10 cellular contexts compared by ENCODE assay signal in genomic region chr20:5192570-5193431, GRCh38.
DNase-seq lines count a peak whose midpoint lies in the region; ATAC-seq and TF ChIP-seq lines count a peak whose summit lies in the region.
"Had no signal": no experiment of that assay in that cellular context is flagged by ENCODE, and none has a peak within 500 bp of the region (broad histone marks: within the 10 kb centered on the region; RNA-seq: fewer than 3 reads in every experiment).

No MANE protein-coding gene starts in this region.

- no peak for DNase-seq in CD4-positive, alpha-beta memory T cell
- DNase-seq in epithelial cell of prostate (ENCODE audit: low read depth, low spot score): no peak
- DNase-seq in NCI-H526 treated with DMSO at 0.1 percent for 48 hours (lab: John Stamatoyannopoulos, UW): no peak
- no peak for DNase-seq in stimulated activated naive CD8-positive, alpha-beta T cell treated with anti-CD3 and anti-CD28 coated beads, Interleukin-15, amount 100 ng/mL, for 72 hours
- DNase-seq in epidermal melanocyte (ENCODE audit: insufficient read length, low spot score): no peak
- DNase-seq in HAP-1 (ENCODE audit: low spot score in 2 of 2): no peak

- peaks cover 32% of the 10 kb centered on the region for H3K36me3 ChIP-seq in CD4-positive, alpha-beta memory T cell (ENCODE audit: insufficient read depth, low read length)
- H3K36me3 ChIP-seq in OCI-LY3 (replicated peaks; ENCODE audit: low read depth, low read length) (peaks cover 27% of the 10 kb centered on the region), HAP-1 (replicated peaks) (peaks cover 7% of the 10 kb centered on the region; the same call in 1 of the 2 replicates)

- POLR2A ChIA-PET in CD4-positive, alpha-beta memory T cell (lab: Charles Lee; ENCODE audit: partially characterized antibody): interaction anchor here (0.9 to 2.4 kb wide), 4 partner anchors 19 to 74 kb away, joined by 3 to 26 read pairs (median 6); partner anchors contain the start of gene CDS2

- no peak overlapping the region for H3K4me3 ChIP-seq in CD4-positive, alpha-beta memory T cell (ENCODE audit: low read length in 2 of 2)
- H3K4me3 ChIP-seq in OCI-LY3 (ENCODE audit: low read length): peak overlapping the region; percentile 58
- no peak overlapping the region for H3K4me3 ChIP-seq in HAP-1
- H3K4me3 ChIP-seq: SJCRH30, smooth muscle cell had no signal

- peaks cover 7% of the 10 kb centered on the region for H3K4me1 ChIP-seq in CD4-positive, alpha-beta memory T cell (ENCODE audit: insufficient read depth, low read length)
- H3K4me1 ChIP-seq in OCI-LY3 (ENCODE audit: low read length): peaks cover 47% of the 10 kb centered on the region
- H3K4me1 ChIP-seq in HAP-1: no peaks in the 10 kb centered on the region
- H3K4me1 ChIP-seq: SJCRH30 had no signal

- TF ChIP-seq CTCF in OCI-LY3 (IDR thresholded peaks at IDR 0.05; ENCODE audit: low read depth, low read length): no peak

- H3K27ac ChIP-seq in CD4-positive, alpha-beta memory T cell (ENCODE audit: low read depth, low read length): no peak overlapping the region
- H3K27ac ChIP-seq in OCI-LY3 (ENCODE audit: low read length) (peak overlapping the region; percentile 81), epithelial cell of prostate (peak overlapping the region; percentile 67)
- H3K27ac ChIP-seq: SJCRH30 had no signal

- peaks cover 2 to 8% (median 6%) of the 10 kb centered on the region in 4 donors for H3K4me1 Mint-ChIP-seq in CD4-positive, alpha-beta memory T cell
- H3K4me1 Mint-ChIP-seq in stimulated activated naive CD8-positive, alpha-beta T cell treated with anti-CD3 and anti-CD28 coated beads, Interleukin-15, amount 100 ng/mL, for 72 hours: peaks cover 25% of the 10 kb centered on the region

- in situ Hi-C loops in HAP-1 (cut with MboI; ENCODE audit: low sequenced_read_pairs): no loop called here

- CTCF ChIA-PET in CD4-positive, alpha-beta memory T cell (lab: Charles Lee; ENCODE audit: partially characterized antibody): interaction anchor here (0.8 to 5.0 kb wide), 17 partner anchors 9 to 435 kb away, joined by 3 to 173 read pairs (median 6); partner anchors contain the start of genes CDS2 and PCNA

- H3K27me3 ChIP-seq in CD4-positive, alpha-beta memory T cell (ENCODE audit: insufficient read depth, low read length): no peaks in the 10 kb centered on the region
- H3K27me3 ChIP-seq in OCI-LY3 (ENCODE audit: low read depth, low read length): no peaks in the 10 kb centered on the region
- H3K27me3 ChIP-seq in HAP-1 (ENCODE audit: low read depth): no peaks in the 10 kb centered on the region
- H3K27me3 ChIP-seq: SJCRH30 had no signal

- H3K9me3 ChIP-seq in CD4-positive, alpha-beta memory T cell (ENCODE audit: control insufficient read depth in 1 of 2, low read length in 2 of 2): no peaks in the 10 kb centered on the region
- H3K9me3 ChIP-seq in OCI-LY3 (ENCODE audit: insufficient read depth, low read length): no peaks in the 10 kb centered on the region
- no peaks in the 10 kb centered on the region for H3K9me3 ChIP-seq in HAP-1
- H3K9me3 ChIP-seq: SJCRH30 had no signal

- H3K36me3 Mint-ChIP-seq in CD4-positive, alpha-beta memory T cell: peaks cover 32 to 58% of the 10 kb centered on the region in 2 donors

- peak overlapping the region; percentile 13 to 89 (median 79) for H3K27ac Mint-ChIP-seq in CD4-positive, alpha-beta memory T cell
- no peak overlapping the region for H3K27ac Mint-ChIP-seq in stimulated activated naive CD8-positive, alpha-beta T cell treated with anti-CD3 and anti-CD28 coated beads, Interleukin-15, amount 100 ng/mL, for 72 hours

- intact Hi-C loops in CD4-positive, alpha-beta memory T cell (cut with micrococcal nuclease): loop anchor here (1.0 to 5.0 kb wide), 4 partner anchors 66 to 380 kb away; no protein-coding TSS in a partner anchor

- no peaks in the 10 kb centered on the region for H3K9me3 Mint-ChIP-seq in CD4-positive, alpha-beta memory T cell
- H3K9me3 Mint-ChIP-seq in stimulated activated naive CD8-positive, alpha-beta T cell treated with anti-CD3 and anti-CD28 coated beads, Interleukin-15, amount 100 ng/mL, for 72 hours: no peaks in the 10 kb centered on the region

- H3K27me3 Mint-ChIP-seq in CD4-positive, alpha-beta memory T cell: no peaks in the 10 kb centered on the region
- H3K27me3 Mint-ChIP-seq in stimulated activated naive CD8-positive, alpha-beta T cell treated with anti-CD3 and anti-CD28 coated beads, Interleukin-15, amount 100 ng/mL, for 72 hours: no peaks in the 10 kb centered on the region

- H4K20me1 ChIP-seq in OCI-LY3 (ENCODE audit: insufficient read depth, low read length): peaks cover 11% of the 10 kb centered on the region

- ATAC-seq in GM19395 (IDR thresholded peaks at IDR 0.05; ENCODE audit: unreplicated experiment): peak; percentile 67
- no peak for ATAC-seq in stimulated activated naive CD8-positive, alpha-beta T cell treated with anti-CD3 and anti-CD28 coated beads, Interleukin-15, amount 100 ng/mL, for 72 hours

- peak overlapping the region; percentile 76 for H3K4me2 ChIP-seq in OCI-LY3 (ENCODE audit: low read length)
- H3K4me2 ChIP-seq: smooth muscle cell had no signal

- no peaks in the 10 kb centered on the region for H3K79me2 ChIP-seq in OCI-LY3 (ENCODE audit: low read length)

- H3K9ac ChIP-seq in OCI-LY3 (ENCODE audit: low read length): peak overlapping the region; percentile 48; the same call in 1 of the 2 replicates

- H2AFZ ChIP-seq in OCI-LY3 (ENCODE audit: low read depth, low read length): no peak overlapping the region

- H3K4me3 Mint-ChIP-seq in CD4-positive, alpha-beta memory T cell: no peak overlapping the region
- no peak overlapping the region for H3K4me3 Mint-ChIP-seq in stimulated activated naive CD8-positive, alpha-beta T cell treated with anti-CD3 and anti-CD28 coated beads, Interleukin-15, amount 100 ng/mL, for 72 hours

Comparison
In these comparisons a context has a peak if more than half of its experiments do, and no peak if none do; other contexts are left out.
1. H3K27ac Mint-ChIP-seq: peak in CD4-positive, alpha-beta memory T cell (7 of 7); none in stimulated activated naive CD8-positive, alpha-beta T cell treated with anti-CD3 and anti-CD28 coated beads, Interleukin-15, amount 100 ng/mL, for 72 hours (0 of 2).